ENCODE assay signal across 12 cellular contexts in the genomic region with DNA sequence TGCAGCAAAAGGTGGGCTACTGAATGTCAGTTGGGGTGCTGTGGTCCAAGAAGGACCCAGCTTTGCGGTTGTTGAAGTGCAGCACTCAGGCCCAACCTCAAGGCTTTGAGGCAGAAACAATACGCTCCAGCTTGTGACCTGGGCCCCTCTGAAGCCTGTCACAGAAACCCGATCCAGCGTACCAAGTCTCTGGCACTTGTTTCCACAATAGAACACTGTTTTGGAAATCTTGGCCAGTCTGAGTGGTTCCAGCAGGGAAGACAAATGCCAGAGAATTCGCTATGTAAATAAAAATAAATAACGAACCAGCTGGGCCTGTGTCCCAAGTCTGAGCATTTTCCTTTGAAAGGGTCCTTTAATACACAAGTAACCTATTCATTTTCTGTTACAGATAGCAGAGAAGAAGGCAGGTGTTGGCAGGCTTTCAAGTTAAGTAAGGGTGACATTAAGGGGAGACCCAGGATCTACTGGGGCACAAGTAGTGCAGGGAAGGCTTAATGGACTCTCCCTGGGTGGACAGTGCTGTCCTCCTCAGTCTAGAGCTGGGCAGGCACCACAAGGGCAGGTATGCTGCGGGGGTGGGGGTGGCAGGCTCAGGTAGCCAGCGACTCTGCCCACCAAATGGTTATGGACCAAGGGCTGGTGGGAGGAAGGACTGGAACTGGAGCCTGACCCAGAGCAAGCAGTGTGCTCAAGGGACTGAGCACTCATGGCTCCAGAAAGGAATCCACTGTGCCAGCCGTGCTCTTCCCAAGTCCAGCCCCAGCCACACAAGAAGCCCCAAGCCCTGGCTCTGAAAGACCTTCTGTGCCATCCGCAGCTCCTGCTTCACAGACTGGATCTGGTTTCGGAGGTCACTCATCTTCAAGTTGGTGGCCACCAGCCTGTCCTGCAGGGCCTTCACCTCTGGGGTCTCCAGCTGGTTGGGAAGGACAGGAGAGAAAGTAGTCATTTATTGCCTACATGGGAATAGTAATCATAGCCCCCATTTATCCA. TPM values are rescaled to one million over a fixed set of nuclear protein-coding genes. Genes with fewer than 3 reads are reported as not detected.
DNase-seq lines count a peak whose midpoint lies in the region; ATAC-seq and TF ChIP-seq lines count a peak whose summit lies in the region.
"Had no signal": no experiment of that assay in that cellular context is flagged by ENCODE, and none has a peak within 500 bp of the region (broad histone marks: within the 10 kb centered on the region; RNA-seq: fewer than 3 reads in every experiment).

No MANE protein-coding gene starts in this region.

- H3K36me3 ChIP-seq in ascending aorta, result no peaks in the 10 kb centered on the region

- no peak overlapping the region for H3K4me3 ChIP-seq in ascending aorta

- H3K4me1 ChIP-seq in ascending aorta, result peaks cover 10 to 38% of the 10 kb centered on the region in 2 donors

- peak overlapping the region; percentile 82 to 90 for H3K27ac ChIP-seq in ascending aorta
- peak overlapping the region; percentile 85 for H3K27ac ChIP-seq in temporal lobe (ENCODE audit: low read depth, low read length)

- no peak for ATAC-seq in HG03565 (IDR thresholded peaks at IDR 0.05; ENCODE audit: unreplicated experiment)

- intact Hi-C loops in ascending aorta (cut with DNase I), result loop anchor here (2.0 to 5.0 kb wide), 3 partner anchors 144 to 244 kb away; a partner anchor contains a TSS

- peak; percentile 56 for DNase-seq in NCI-H2171 treated with DMSO at 0.1 percent for 48 hours (lab: John Stamatoyannopoulos, UW)
- no peak for DNase-seq in NCI-H2171 (lab: John Stamatoyannopoulos, UW)
- peak in 1 of 2 donors; percentile 80 for DNase-seq in ascending aorta (ENCODE audit: low spot score in 2 of 2)
- peak; percentile 53 to 74 for DNase-seq in hippocampal formation (lab: John Stamatoyannopoulos, UW)
- DNase-seq in COLO829 (ENCODE audit: low spot score), result no peak
- no peak for DNase-seq in CD1c-positive myeloid dendritic cell (ENCODE audit: extremely low spot score)
- DNase-seq: ACHN; effector memory CD8-positive, alpha-beta T cell; NK-92 treated with Interleukin-12 subunit alpha and Interleukin-12 subunit beta, amount 100 ng/mL, for 24 hours had no signal

- H3K9me3 ChIP-seq in ascending aorta, result no peaks in the 10 kb centered on the region

- TF ChIP-seq CTCF in ascending aorta (IDR thresholded peaks at IDR 0.05), result no peak

- no peaks in the 10 kb centered on the region for H3K27me3 ChIP-seq in ascending aorta

RNA-seq across cellular contexts. Expression of a gene that starts 26.3 kb away (rescaled TPM):
- total RNA-seq in ascending aorta (2.1 TPM), temporal lobe (2.7 TPM)

RNA-seq across cellular contexts. Expression of a gene that starts 44.2 kb away (rescaled TPM):
- total RNA-seq in ascending aorta (not detected), temporal lobe (not detected)
- total RNA-seq: lung microvascular endothelial cell had no signal

RNA-seq across cellular contexts. Expression of a gene that starts 57.5 kb away (rescaled TPM):
- total RNA-seq in ascending aorta (109 TPM), temporal lobe (87.8 TPM)

Comparison
In these comparisons a context has a peak if more than half of its experiments do, and no peak if none do; other contexts are left out.
1. DNase-seq: peak in NCI-H2171 treated with DMSO at 0.1 percent for 48 hours (single experiment) and hippocampal formation (2 of 2); none in NCI-H2171 (single experiment), COLO829 (single experiment) and CD1c-positive myeloid dendritic cell (single experiment).